In the genomic region with DNA sequence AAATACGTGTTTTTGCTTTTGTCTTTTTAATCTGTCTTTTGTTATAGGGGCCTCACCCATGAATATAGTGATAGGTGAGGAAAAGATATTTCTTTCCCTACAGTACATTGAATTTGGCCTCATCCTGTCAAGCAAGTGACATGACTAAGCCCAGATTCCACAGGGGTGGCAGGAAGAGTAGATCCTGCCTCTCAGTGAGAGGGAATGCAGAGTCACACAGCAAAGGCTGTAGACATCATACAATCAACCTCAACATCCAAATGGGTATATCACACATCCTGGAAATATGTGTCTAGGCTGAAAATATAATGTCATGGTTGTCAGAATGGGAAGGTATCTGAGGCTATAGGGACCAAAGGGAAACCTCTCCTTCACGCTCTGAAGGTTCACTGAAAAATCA, we compare ENCODE assay signal across 26 cellular contexts.
DNase-seq lines count a peak whose midpoint lies in the region; ATAC-seq and TF ChIP-seq lines count a peak whose summit lies in the region.
"Had no signal": no experiment of that assay in that cellular context is flagged by ENCODE, and none has a peak within 500 bp of the region (broad histone marks: within the 10 kb centered on the region; RNA-seq: fewer than 3 reads in every experiment).

No MANE protein-coding gene starts in this region.

- H3K4me1 Mint-ChIP-seq in activated naive CD4-positive, alpha-beta T cell treated with anti-CD3 and anti-CD28 coated beads, Interleukin-2, amount 10 ng/mL, durations not matched to agents 7 days and 5 days, result no peaks in the 10 kb centered on the region
- H3K4me1 Mint-ChIP-seq: activated naive CD8-positive, alpha-beta T cell treated with anti-CD3 and anti-CD28 coated beads for 36 hours had no signal

- H3K36me3 Mint-ChIP-seq in activated naive CD4-positive, alpha-beta T cell treated with anti-CD3 and anti-CD28 coated beads, Interleukin-2, amount 10 ng/mL, durations not matched to agents 7 days and 5 days, result no peaks in the 10 kb centered on the region
- H3K36me3 Mint-ChIP-seq: activated naive CD8-positive, alpha-beta T cell treated with anti-CD3 and anti-CD28 coated beads for 36 hours; CD4-positive, alpha-beta memory T cell; stimulated activated naive B cell treated with anti-CD40 and anti-IgM and Interleukin-4, amounts not matched to agents 10 μg/mL and 1 μg/mL and 100 μg/mL, for 72 hours had no signal

- TF ChIP-seq CTCF in PC-3 (conservative IDR thresholded peaks at IDR 0.05; ENCODE audit: low read depth, low read length), result no peak
- no peak for TF ChIP-seq CTCF in epithelial cell of esophagus (IDR thresholded peaks at IDR 0.05; ENCODE audit: insufficient read depth, low read depth, low read length, missing control alignments)
- TF ChIP-seq CTCF in osteoblast (IDR thresholded peaks at IDR 0.05; ENCODE audit: extremely low read depth, low read depth, low read length), result no peak
- no peak for TF ChIP-seq CTCF in ovary (IDR thresholded peaks at IDR 0.05)

- H3K27ac Mint-ChIP-seq in activated naive CD4-positive, alpha-beta T cell treated with anti-CD3 and anti-CD28 coated beads, Interleukin-2, amount 10 ng/mL, durations not matched to agents 7 days and 5 days, result no peak overlapping the region
- H3K27ac Mint-ChIP-seq: activated naive CD8-positive, alpha-beta T cell treated with anti-CD3 and anti-CD28 coated beads for 36 hours; CD4-positive, alpha-beta memory T cell; stimulated activated naive B cell treated with anti-CD40 and anti-IgM and Interleukin-4, amounts not matched to agents 10 μg/mL and 1 μg/mL and 100 μg/mL, for 72 hours had no signal

- DNase-seq in Daoy (ENCODE audit: low read depth) (peak; percentile 27), PC-3 (peak; percentile 28), epithelial cell of esophagus (ENCODE audit: low read depth) (peak; percentile 55), osteoblast (ENCODE audit: insufficient read length, low spot score, missing footprints) (no peak), ovary (no peak), ecto neural progenitor cell (ENCODE audit: low spot score) (no peak)
- no peak for DNase-seq in activated effector memory CD4-positive, alpha-beta T cell treated with Interleukin-2 at 50 U/mL for 16 hours
- DNase-seq in activated naive CD4-positive, alpha-beta T cell treated with anti-CD3 and anti-CD28 coated beads, Interleukin-2, amount 10 ng/mL, durations not matched to agents 7 days and 5 days, result no peak
- DNase-seq: activated CD4-positive, alpha-beta T cell treated with anti-CD3 and anti-CD28 coated beads, Interleukin-2, amount 50 U/mL, for 1 hour; activated naive CD8-positive, alpha-beta T cell treated with anti-CD3 and anti-CD28 coated beads for 36 hours; CD4-positive, alpha-beta memory T cell; effector memory CD4-positive, alpha-beta T cell; glutamatergic neuron; GOT3; left colon; NCI-H1105 treated with DMSO at 0.1 percent for 48 hours; NCI-H2081 treated with DMSO at 0.1 percent for 48 hours; NCI-H510A; Peyer's patch; stimulated activated CD4-positive, alpha-beta T cell treated with anti-CD3 and anti-CD28 coated beads, Interleukin-2, amount 100 ng/mL, for 24 hours; stimulated activated naive B cell treated with anti-CD40 and anti-IgM and Interleukin-4, amounts not matched to agents 10 μg/mL and 1 μg/mL and 100 μg/mL, for 72 hours had no signal

- intact Hi-C loops in PC-3 (cut with micrococcal nuclease), result no loop called here
- intact Hi-C loops in ovary (cut with DNase I), result no loop called here

- H2AFZ ChIP-seq in PC-3 (ENCODE audit: low read length), result no peak overlapping the region
- H2AFZ ChIP-seq in osteoblast (ENCODE audit: low read length), result no peak overlapping the region

- no TSS peak for BruUV-seq in PC-3 (replicated peaks; lab: Mats Ljungman, UMichigan)

- H3K36me3 ChIP-seq in PC-3 (ENCODE audit: low read depth, low read length) (no peaks in the 10 kb centered on the region), osteoblast (ENCODE audit: insufficient read depth, low read length) (no peaks in the 10 kb centered on the region), ovary (no peaks in the 10 kb centered on the region)
- H3K36me3 ChIP-seq: Peyer's patch, prostate gland, vagina had no signal

- H3K9me3 Mint-ChIP-seq in activated naive CD4-positive, alpha-beta T cell treated with anti-CD3 and anti-CD28 coated beads, Interleukin-2, amount 10 ng/mL, durations not matched to agents 7 days and 5 days, result no peaks in the 10 kb centered on the region
- H3K9me3 Mint-ChIP-seq: activated naive CD8-positive, alpha-beta T cell treated with anti-CD3 and anti-CD28 coated beads for 36 hours; CD4-positive, alpha-beta memory T cell; neural crest cell; stimulated activated naive B cell treated with anti-CD40 and anti-IgM and Interleukin-4, amounts not matched to agents 10 μg/mL and 1 μg/mL and 100 μg/mL, for 72 hours had no signal

- H3K4me3 ChIP-seq in PC-3 (ENCODE audit: low read length) (no peak overlapping the region), epithelial cell of esophagus (ENCODE audit: low read length) (no peak overlapping the region), osteoblast (ENCODE audit: insufficient read depth, low read length) (no peak overlapping the region), ovary (no peak overlapping the region)
- H3K4me3 ChIP-seq: Peyer's patch, prostate gland, skin epidermis, vagina had no signal

- H3K79me2 ChIP-seq in PC-3 (ENCODE audit: low read length) (no peaks in the 10 kb centered on the region), osteoblast (ENCODE audit: insufficient read depth, low read length) (peaks cover 16% of the 10 kb centered on the region)

- CTCF ChIA-PET in PC-3 (lab: Charles Lee), result no interaction called here
- CTCF ChIA-PET in activated naive CD4-positive, alpha-beta T cell treated with anti-CD3 and anti-CD28 coated beads, Interleukin-2, amount 10 ng/mL, durations not matched to agents 7 days and 5 days (lab: Charles Lee), result no interaction called here

- TF ChIP-seq EP300 in ovary (IDR thresholded peaks at IDR 0.05), result no peak

- 92 to 98% (median 96%) methylated on average over 2 of the region's 2 CpGs for WGBS in ovary, 3 donors

- no peak overlapping the region for H3K9ac ChIP-seq in PC-3 (ENCODE audit: low read length)

- H3K27ac ChIP-seq in PC-3 (ENCODE audit: low read length), result no peak overlapping the region
- peak overlapping the region; percentile 34 for H3K27ac ChIP-seq in osteoblast (ENCODE audit: low read depth, low read length)
- H3K27ac ChIP-seq in ovary, result no peak overlapping the region
- H3K27ac ChIP-seq: HL-60, Peyer's patch, prostate gland, vagina had no signal

- H3F3A ChIP-seq in PC-3 (ENCODE audit: low read length, unreplicated experiment), result no peaks in the 10 kb centered on the region

- H3K27me3 Mint-ChIP-seq in activated naive CD4-positive, alpha-beta T cell treated with anti-CD3 and anti-CD28 coated beads, Interleukin-2, amount 10 ng/mL, durations not matched to agents 7 days and 5 days, result peaks cover 20% of the 10 kb centered on the region

- POLR2A ChIA-PET in PC-3 (lab: Charles Lee; ENCODE audit: unreplicated experiment), result no interaction called here

- H3K27me3 ChIP-seq in PC-3 (ENCODE audit: low read length), result no peaks in the 10 kb centered on the region
- no peaks in the 10 kb centered on the region for H3K27me3 ChIP-seq in osteoblast (ENCODE audit: insufficient read depth, low read length)
- H3K27me3 ChIP-seq in ovary, result no peaks in the 10 kb centered on the region
- H3K27me3 ChIP-seq: Peyer's patch, vagina had no signal

- no peak overlapping the region for H3K4me3 Mint-ChIP-seq in activated naive CD4-positive, alpha-beta T cell treated with anti-CD3 and anti-CD28 coated beads, Interleukin-2, amount 10 ng/mL, durations not matched to agents 7 days and 5 days
- H3K4me3 Mint-ChIP-seq: activated naive CD8-positive, alpha-beta T cell treated with anti-CD3 and anti-CD28 coated beads for 36 hours; CD4-positive, alpha-beta memory T cell; neural crest cell; stimulated activated naive B cell treated with anti-CD40 and anti-IgM and Interleukin-4, amounts not matched to agents 10 μg/mL and 1 μg/mL and 100 μg/mL, for 72 hours had no signal

- H3K4me1 ChIP-seq in PC-3 (ENCODE audit: insufficient read depth, low read length) (peaks cover 12% of the 10 kb centered on the region), osteoblast (ENCODE audit: insufficient read depth, low read length) (peaks cover 53% of the 10 kb centered on the region), ovary (ENCODE audit: insufficient read depth) (peaks cover 4% of the 10 kb centered on the region)
- H3K4me1 ChIP-seq: prostate gland had no signal

- TF ChIP-seq POLR2A in ovary (IDR thresholded peaks at IDR 0.05), result no peak

- H3K9me3 ChIP-seq in PC-3 (ENCODE audit: low read length) (no peaks in the 10 kb centered on the region), osteoblast (ENCODE audit: low read depth, low read length) (no peaks in the 10 kb centered on the region), ovary (no peaks in the 10 kb centered on the region)
- H3K9me3 ChIP-seq: Peyer's patch, prostate gland, vagina had no signal

- H3K4me2 ChIP-seq in PC-3 (ENCODE audit: low read length), result no peak overlapping the region
- no peak overlapping the region for H3K4me2 ChIP-seq in osteoblast (ENCODE audit: insufficient read depth, low read length)

- no peak for ATAC-seq in PC-3
- ATAC-seq: left colon; stimulated activated naive B cell treated with anti-CD40 and anti-IgM and Interleukin-4, amounts not matched to agents 10 μg/mL and 1 μg/mL and 100 μg/mL, for 72 hours had no signal

- H4K20me1 ChIP-seq in PC-3 (ENCODE audit: low read length) (no peaks in the 10 kb centered on the region), osteoblast (ENCODE audit: insufficient read depth, low read length) (no peaks in the 10 kb centered on the region)

- no peaks in the 10 kb centered on the region for H3K9me2 ChIP-seq in PC-3 (replicated peaks; ENCODE audit: low read length)

Comparison
In these comparisons a context has a peak if more than half of its experiments do, and no peak if none do; other contexts are left out.
1. DNase-seq: peak in Daoy (single experiment), PC-3 (single experiment) and epithelial cell of esophagus (single experiment); none in osteoblast (single experiment), activated effector memory CD4-positive, alpha-beta T cell treated with Interleukin-2 at 50 U/mL for 16 hours (single experiment), activated naive CD4-positive, alpha-beta T cell treated with anti-CD3 and anti-CD28 coated beads, Interleukin-2, amount 10 ng/mL, durations not matched to agents 7 days and 5 days (single experiment), ovary (0 of 5) and ecto neural progenitor cell (single experiment).